Comparison of ENCODE assay signal across 1 cellular context in the genomic region with DNA sequence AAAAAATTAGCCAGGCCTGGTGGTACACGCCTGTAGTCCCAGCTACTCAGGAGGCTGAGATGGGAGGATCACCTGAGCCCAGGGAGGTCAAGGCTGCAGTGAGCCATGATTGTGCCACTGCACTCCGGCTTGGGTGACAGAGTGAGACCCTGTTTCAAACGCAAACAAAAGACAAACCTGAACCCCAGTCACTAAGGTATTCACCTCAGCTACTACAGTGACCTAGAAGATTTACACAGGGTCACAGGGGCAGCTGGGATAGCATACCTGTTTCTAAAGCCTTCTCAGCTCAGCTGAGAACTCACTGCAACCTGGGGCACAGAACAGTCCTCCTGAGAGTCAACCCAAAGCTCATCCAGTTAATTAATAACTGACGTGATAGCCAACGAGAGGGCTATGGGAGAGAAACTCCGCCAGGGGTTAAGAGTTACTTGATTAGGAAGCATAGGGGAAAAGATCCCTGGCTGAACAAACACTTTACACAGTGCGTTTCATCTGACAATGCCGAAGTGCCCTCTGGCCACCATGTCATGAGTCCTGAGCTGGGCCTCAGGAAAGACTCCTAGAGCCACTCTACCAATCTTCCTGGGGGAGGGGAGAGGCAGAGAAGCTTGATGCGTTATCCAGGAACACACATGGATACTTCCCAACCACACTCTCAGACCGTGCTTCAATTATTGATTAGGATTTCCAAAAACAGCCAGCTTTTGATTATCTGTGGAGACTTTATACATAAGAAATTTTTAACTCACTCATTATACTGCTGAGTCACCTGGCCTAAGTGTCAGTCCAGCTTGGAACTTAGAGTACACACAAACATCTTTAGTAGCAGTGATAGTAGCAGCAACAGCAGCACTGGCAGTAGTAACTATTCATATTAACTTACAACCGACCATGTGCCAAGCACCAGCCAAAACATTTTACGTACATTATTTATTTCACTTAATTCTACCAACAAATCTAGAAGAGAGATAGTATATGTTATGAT.
TF ChIP-seq lines count a peak whose summit lies in the region.

No MANE protein-coding gene starts in this region.

TF ChIP-seq in HepG2, 621 proteins besides CTCF, POLR2A, EP300 and RAD21 (continues in another document):
- TF ChIP-seq KLF11 (CRISPR knock-in tag; IDR thresholded peaks at IDR 0.05): 0 out of 2 replicates have a peak, but pooled peaks have one; percentile 55
- 0 out of 2 replicates have a peak, but pooled peaks have one; percentile 25 for TF ChIP-seq MAFF (IDR thresholded peaks at IDR 0.05; ENCODE audit: low read depth, low read length)
- TF ChIP-seq ZFP62 (CRISPR knock-in tag; IDR thresholded peaks at IDR 0.05): no peak
- TF ChIP-seq TRIM24 (CRISPR knock-in tag; IDR thresholded peaks at IDR 0.05): no peak
- TF ChIP-seq SETDB1 (CRISPR knock-in tag; IDR thresholded peaks at IDR 0.05; ENCODE audit: borderline replicate concordance): no peak
- TF ChIP-seq ELF1 (CRISPR knock-in tag; IDR thresholded peaks at IDR 0.05): no peak
- no peak for TF ChIP-seq SRSF9 (IDR thresholded peaks at IDR 0.05; ENCODE audit: borderline replicate concordance, insufficient read depth, low read depth, low read length, poor library complexity, severe bottlenecking)
- TF ChIP-seq, protein P1, sequence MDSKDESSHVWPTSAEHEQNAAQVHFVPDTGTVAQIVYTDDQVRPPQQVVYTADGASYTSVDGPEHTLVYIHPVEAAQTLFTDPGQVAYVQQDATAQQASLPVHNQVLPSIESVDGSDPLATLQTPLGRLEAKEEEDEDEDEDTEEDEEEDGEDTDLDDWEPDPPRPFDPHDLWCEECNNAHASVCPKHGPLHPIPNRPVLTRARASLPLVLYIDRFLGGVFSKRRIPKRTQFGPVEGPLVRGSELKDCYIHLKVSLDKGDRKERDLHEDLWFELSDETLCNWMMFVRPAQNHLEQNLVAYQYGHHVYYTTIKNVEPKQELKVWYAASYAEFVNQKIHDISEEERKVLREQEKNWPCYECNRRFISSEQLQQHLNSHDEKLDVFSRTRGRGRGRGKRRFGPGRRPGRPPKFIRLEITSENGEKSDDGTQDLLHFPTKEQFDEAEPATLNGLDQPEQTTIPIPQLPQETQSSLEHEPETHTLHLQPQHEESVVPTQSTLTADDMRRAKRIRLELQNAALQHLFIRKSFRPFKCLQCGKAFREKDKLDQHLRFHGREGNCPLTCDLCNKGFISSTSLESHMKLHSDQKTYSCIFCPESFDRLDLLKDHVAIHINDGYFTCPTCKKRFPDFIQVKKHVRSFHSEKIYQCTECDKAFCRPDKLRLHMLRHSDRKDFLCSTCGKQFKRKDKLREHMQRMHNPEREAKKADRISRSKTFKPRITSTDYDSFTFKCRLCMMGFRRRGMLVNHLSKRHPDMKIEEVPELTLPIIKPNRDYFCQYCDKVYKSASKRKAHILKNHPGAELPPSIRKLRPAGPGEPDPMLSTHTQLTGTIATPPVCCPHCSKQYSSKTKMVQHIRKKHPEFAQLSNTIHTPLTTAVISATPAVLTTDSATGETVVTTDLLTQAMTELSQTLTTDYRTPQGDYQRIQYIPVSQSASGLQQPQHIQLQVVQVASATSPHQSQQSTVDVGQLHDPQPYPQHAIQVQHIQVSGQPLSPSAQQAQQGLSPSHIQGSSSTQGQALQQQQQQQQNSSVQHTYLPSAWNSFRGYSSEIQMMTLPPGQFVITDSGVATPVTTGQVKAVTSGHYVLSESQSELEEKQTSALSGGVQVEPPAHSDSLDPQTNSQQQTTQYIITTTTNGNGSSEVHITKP (CRISPR knock-in tag; IDR thresholded peaks at IDR 0.05; ENCODE audit: low read depth): no peak; the same call in 1 of the 2 replicates
- no peak for TF ChIP-seq ZNF883 (CRISPR knock-in tag; IDR thresholded peaks at IDR 0.05; ENCODE audit: not compliant biosample characterization)
- peak; percentile 61 for TF ChIP-seq FOXO1 (CRISPR knock-in tag; IDR thresholded peaks at IDR 0.05)
- TF ChIP-seq ZNF207 (IDR thresholded peaks at IDR 0.05; ENCODE audit: borderline replicate concordance): no peak
- TF ChIP-seq ZNF816 (CRISPR knock-in tag; IDR thresholded peaks at IDR 0.05; ENCODE audit: borderline replicate concordance): no peak
- no peak; the same call in 1 of the 2 replicates for TF ChIP-seq ZNF460 (CRISPR knock-in tag; IDR thresholded peaks at IDR 0.05; ENCODE audit: borderline replicate concordance)
- TF ChIP-seq, protein P2, sequence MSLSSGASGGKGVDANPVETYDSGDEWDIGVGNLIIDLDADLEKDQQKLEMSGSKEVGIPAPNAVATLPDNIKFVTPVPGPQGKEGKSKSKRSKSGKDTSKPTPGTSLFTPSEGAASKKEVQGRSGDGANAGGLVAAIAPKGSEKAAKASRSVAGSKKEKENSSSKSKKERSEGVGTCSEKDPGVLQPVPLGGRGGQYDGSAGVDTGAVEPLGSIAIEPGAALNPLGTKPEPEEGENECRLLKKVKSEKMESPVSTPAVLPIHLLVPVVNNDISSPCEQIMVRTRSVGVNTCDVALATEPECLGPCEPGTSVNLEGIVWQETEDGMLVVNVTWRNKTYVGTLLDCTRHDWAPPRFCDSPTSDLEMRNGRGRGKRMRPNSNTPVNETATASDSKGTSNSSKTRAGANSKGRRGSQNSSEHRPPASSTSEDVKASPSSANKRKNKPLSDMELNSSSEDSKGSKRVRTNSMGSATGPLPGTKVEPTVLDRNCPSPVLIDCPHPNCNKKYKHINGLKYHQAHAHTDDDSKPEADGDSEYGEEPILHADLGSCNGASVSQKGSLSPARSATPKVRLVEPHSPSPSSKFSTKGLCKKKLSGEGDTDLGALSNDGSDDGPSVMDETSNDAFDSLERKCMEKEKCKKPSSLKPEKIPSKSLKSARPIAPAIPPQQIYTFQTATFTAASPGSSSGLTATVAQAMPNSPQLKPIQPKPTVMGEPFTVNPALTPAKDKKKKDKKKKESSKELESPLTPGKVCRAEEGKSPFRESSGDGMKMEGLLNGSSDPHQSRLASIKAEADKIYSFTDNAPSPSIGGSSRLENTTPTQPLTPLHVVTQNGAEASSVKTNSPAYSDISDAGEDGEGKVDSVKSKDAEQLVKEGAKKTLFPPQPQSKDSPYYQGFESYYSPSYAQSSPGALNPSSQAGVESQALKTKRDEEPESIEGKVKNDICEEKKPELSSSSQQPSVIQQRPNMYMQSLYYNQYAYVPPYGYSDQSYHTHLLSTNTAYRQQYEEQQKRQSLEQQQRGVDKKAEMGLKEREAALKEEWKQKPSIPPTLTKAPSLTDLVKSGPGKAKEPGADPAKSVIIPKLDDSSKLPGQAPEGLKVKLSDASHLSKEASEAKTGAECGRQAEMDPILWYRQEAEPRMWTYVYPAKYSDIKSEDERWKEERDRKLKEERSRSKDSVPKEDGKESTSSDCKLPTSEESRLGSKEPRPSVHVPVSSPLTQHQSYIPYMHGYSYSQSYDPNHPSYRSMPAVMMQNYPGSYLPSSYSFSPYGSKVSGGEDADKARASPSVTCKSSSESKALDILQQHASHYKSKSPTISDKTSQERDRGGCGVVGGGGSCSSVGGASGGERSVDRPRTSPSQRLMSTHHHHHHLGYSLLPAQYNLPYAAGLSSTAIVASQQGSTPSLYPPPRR (CRISPR knock-in tag; IDR thresholded peaks at IDR 0.05; ENCODE audit: borderline replicate concordance): peak; percentile 91; the same call in 1 of the 2 replicates
- TF ChIP-seq, protein P3, sequence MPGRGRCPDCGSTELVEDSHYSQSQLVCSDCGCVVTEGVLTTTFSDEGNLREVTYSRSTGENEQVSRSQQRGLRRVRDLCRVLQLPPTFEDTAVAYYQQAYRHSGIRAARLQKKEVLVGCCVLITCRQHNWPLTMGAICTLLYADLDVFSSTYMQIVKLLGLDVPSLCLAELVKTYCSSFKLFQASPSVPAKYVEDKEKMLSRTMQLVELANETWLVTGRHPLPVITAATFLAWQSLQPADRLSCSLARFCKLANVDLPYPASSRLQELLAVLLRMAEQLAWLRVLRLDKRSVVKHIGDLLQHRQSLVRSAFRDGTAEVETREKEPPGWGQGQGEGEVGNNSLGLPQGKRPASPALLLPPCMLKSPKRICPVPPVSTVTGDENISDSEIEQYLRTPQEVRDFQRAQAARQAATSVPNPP (CRISPR knock-in tag; IDR thresholded peaks at IDR 0.05): peak; percentile 54; the same call in 1 of the 2 replicates
- no peak for TF ChIP-seq STAT5B (CRISPR knock-in tag; IDR thresholded peaks at IDR 0.05)
- TF ChIP-seq, protein P4, sequence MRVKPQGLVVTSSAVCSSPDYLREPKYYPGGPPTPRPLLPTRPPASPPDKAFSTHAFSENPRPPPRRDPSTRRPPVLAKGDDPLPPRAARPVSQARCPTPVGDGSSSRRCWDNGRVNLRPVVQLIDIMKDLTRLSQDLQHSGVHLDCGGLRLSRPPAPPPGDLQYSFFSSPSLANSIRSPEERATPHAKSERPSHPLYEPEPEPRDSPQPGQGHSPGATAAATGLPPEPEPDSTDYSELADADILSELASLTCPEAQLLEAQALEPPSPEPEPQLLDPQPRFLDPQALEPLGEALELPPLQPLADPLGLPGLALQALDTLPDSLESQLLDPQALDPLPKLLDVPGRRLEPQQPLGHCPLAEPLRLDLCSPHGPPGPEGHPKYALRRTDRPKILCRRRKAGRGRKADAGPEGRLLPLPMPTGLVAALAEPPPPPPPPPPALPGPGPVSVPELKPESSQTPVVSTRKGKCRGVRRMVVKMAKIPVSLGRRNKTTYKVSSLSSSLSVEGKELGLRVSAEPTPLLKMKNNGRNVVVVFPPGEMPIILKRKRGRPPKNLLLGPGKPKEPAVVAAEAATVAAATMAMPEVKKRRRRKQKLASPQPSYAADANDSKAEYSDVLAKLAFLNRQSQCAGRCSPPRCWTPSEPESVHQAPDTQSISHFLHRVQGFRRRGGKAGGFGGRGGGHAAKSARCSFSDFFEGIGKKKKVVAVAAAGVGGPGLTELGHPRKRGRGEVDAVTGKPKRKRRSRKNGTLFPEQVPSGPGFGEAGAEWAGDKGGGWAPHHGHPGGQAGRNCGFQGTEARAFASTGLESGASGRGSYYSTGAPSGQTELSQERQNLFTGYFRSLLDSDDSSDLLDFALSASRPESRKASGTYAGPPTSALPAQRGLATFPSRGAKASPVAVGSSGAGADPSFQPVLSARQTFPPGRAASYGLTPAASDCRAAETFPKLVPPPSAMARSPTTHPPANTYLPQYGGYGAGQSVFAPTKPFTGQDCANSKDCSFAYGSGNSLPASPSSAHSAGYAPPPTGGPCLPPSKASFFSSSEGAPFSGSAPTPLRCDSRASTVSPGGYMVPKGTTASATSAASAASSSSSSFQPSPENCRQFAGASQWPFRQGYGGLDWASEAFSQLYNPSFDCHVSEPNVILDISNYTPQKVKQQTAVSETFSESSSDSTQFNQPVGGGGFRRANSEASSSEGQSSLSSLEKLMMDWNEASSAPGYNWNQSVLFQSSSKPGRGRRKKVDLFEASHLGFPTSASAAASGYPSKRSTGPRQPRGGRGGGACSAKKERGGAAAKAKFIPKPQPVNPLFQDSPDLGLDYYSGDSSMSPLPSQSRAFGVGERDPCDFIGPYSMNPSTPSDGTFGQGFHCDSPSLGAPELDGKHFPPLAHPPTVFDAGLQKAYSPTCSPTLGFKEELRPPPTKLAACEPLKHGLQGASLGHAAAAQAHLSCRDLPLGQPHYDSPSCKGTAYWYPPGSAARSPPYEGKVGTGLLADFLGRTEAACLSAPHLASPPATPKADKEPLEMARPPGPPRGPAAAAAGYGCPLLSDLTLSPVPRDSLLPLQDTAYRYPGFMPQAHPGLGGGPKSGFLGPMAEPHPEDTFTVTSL (CRISPR knock-in tag; IDR thresholded peaks at IDR 0.05; ENCODE audit: borderline replicate concordance): no peak; the same call in 1 of the 2 replicates
- peak; percentile 91 for TF ChIP-seq POGZ (CRISPR knock-in tag; IDR thresholded peaks at IDR 0.05)
- TF ChIP-seq PAF1 (CRISPR knock-in tag; IDR thresholded peaks at IDR 0.05): no peak
- TF ChIP-seq, protein P5, sequence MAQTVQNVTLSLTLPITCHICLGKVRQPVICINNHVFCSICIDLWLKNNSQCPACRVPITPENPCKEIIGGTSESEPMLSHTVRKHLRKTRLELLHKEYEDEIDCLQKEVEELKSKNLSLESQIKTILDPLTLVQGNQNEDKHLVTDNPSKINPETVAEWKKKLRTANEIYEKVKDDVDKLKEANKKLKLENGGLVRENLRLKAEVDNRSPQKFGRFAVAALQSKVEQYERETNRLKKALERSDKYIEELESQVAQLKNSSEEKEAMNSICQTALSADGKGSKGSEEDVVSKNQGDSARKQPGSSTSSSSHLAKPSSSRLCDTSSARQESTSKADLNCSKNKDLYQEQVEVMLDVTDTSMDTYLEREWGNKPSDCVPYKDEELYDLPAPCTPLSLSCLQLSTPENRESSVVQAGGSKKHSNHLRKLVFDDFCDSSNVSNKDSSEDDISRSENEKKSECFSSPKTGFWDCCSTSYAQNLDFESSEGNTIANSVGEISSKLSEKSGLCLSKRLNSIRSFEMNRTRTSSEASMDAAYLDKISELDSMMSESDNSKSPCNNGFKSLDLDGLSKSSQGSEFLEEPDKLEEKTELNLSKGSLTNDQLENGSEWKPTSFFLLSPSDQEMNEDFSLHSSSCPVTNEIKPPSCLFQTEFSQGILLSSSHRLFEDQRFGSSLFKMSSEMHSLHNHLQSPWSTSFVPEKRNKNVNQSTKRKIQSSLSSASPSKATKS (CRISPR knock-in tag; IDR thresholded peaks at IDR 0.05): no peak; the same call in 1 of the 2 replicates
- TF ChIP-seq TGIF2 (CRISPR knock-in tag; IDR thresholded peaks at IDR 0.05): no peak
- TF ChIP-seq, protein P6, sequence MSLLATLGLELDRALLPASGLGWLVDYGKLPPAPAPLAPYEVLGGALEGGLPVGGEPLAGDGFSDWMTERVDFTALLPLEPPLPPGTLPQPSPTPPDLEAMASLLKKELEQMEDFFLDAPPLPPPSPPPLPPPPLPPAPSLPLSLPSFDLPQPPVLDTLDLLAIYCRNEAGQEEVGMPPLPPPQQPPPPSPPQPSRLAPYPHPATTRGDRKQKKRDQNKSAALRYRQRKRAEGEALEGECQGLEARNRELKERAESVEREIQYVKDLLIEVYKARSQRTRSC (CRISPR knock-in tag; IDR thresholded peaks at IDR 0.05; ENCODE audit: low read depth): no peak
- TF ChIP-seq ZFP36 (IDR thresholded peaks at IDR 0.05; ENCODE audit: borderline replicate concordance, low read depth, low read length, partially characterized antibody): no peak
- no peak for TF ChIP-seq KDM5B (CRISPR knock-in tag; IDR thresholded peaks at IDR 0.05; ENCODE audit: borderline replicate concordance)
- TF ChIP-seq CEBPB (IDR thresholded peaks at IDR 0.05; ENCODE audit: borderline replicate concordance, low read depth, low read length): no peak
- no peak for TF ChIP-seq ZKSCAN1 (IDR thresholded peaks at IDR 0.05; ENCODE audit: low read length)
- no peak for TF ChIP-seq ZNF83 (CRISPR knock-in tag; IDR thresholded peaks at IDR 0.05; ENCODE audit: borderline replicate concordance)
- TF ChIP-seq, protein P7, sequence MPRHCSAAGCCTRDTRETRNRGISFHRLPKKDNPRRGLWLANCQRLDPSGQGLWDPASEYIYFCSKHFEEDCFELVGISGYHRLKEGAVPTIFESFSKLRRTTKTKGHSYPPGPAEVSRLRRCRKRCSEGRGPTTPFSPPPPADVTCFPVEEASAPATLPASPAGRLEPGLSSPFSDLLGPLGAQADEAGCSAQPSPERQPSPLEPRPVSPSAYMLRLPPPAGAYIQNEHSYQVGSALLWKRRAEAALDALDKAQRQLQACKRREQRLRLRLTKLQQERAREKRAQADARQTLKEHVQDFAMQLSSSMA (CRISPR knock-in tag; IDR thresholded peaks at IDR 0.05): no peak
- no peak for TF ChIP-seq ZNF616 (CRISPR knock-in tag; IDR thresholded peaks at IDR 0.05; ENCODE audit: low read depth)
- no peak for TF ChIP-seq ZNF782 (CRISPR knock-in tag; IDR thresholded peaks at IDR 0.05; ENCODE audit: borderline replicate concordance)
- TF ChIP-seq ZEB1 (IDR thresholded peaks at IDR 0.05; ENCODE audit: insufficient replicate concordance, low read depth): peak; percentile 87
- TF ChIP-seq CBFB (CRISPR knock-in tag; IDR thresholded peaks at IDR 0.05): no peak
- no peak for TF ChIP-seq MTF2 (CRISPR knock-in tag; IDR thresholded peaks at IDR 0.05; ENCODE audit: borderline replicate concordance)
- no peak for TF ChIP-seq TOE1 (CRISPR knock-in tag; IDR thresholded peaks at IDR 0.05)
- no peak for TF ChIP-seq NPAS2 (CRISPR knock-in tag; IDR thresholded peaks at IDR 0.05; ENCODE audit: borderline replicate concordance)
- TF ChIP-seq KLF12 (CRISPR knock-in tag; IDR thresholded peaks at IDR 0.05; ENCODE audit: borderline replicate concordance): 0 out of 2 replicates have a peak, but pooled peaks have one; percentile 34
- TF ChIP-seq ZNF432 (CRISPR knock-in tag; IDR thresholded peaks at IDR 0.05; ENCODE audit: borderline replicate concordance): no peak
